Comparison of ENCODE assay signal across 23 cellular contexts in genomic region chr20:50237349-50237748, GRCh38. TPM values are rescaled to one million over a fixed set of nuclear protein-coding genes. Genes with fewer than 3 reads are reported as not detected.
DNase-seq lines count a peak whose midpoint lies in the region; ATAC-seq and TF ChIP-seq lines count a peak whose summit lies in the region.
"Had no signal": no experiment of that assay in that cellular context is flagged by ENCODE, and none has a peak within 500 bp of the region (broad histone marks: within the 10 kb centered on the region; RNA-seq: fewer than 3 reads in every experiment).

No MANE protein-coding gene starts in this region.

- H3K79me2 ChIP-seq in trophoblast cell (ENCODE audit: control insufficient read depth, insufficient read depth, low read length, poor library complexity): no peaks in the 10 kb centered on the region
- H3K79me2 ChIP-seq: parathyroid adenoma had no signal

- peak; percentile 42 for DNase-seq in ELR (ENCODE audit: low read depth)
- DNase-seq in Panc1 (ENCODE audit: low read depth, low spot score): no peak
- peak; percentile 83 for DNase-seq in foreskin melanocyte
- peak; percentile 94 to 96 for DNase-seq in trophoblast cell
- DNase-seq in MG63: no peak
- no peak for DNase-seq in AG08395 (ENCODE audit: low spot score)
- DNase-seq in activated T-cell treated with anti-CD3 and anti-CD28 coated beads, Interleukin-2, amount 50 U/mL, for 4 hours: no peak
- DNase-seq: activated CD8-positive, alpha-beta T cell treated with anti-CD3 and anti-CD28 coated beads, Interleukin-2, amount 10 ng/mL, durations not matched to agents 7 days and 5 days; activated effector memory CD4-positive, alpha-beta T cell treated with anti-CD3 and anti-CD28 coated beads, Interleukin-2, amount 50 U/mL, for 16 hours; activated naive CD8-positive, alpha-beta T cell treated with anti-CD3 and anti-CD28 coated beads for 36 hours; CD4-positive, CD25-positive, alpha-beta regulatory T cell; dermis blood vessel endothelial cell; NCI-H1092; NCI-H187; NCI-H2171 treated with DMSO at 0.1 percent for 48 hours; NCI-H510A treated with DMSO at 0.1 percent for 48 hours; spleen; T-helper 2 cell; upper lobe of left lung had no signal

- H3K4me3 Mint-ChIP-seq in activated T-cell treated with anti-CD3 and anti-CD28 coated beads, Interleukin-2, amount 50 U/mL, for 4 hours: no peak overlapping the region
- H3K4me3 Mint-ChIP-seq: activated CD8-positive, alpha-beta T cell treated with anti-CD3 and anti-CD28 coated beads, Interleukin-2, amount 10 ng/mL, durations not matched to agents 7 days and 5 days; activated naive CD8-positive, alpha-beta T cell treated with anti-CD3 and anti-CD28 coated beads for 36 hours; CD4-positive, CD25-positive, alpha-beta regulatory T cell; central memory CD8-positive, alpha-beta T cell; nephron had no signal

- no peak overlapping the region for H3K18ac ChIP-seq in trophoblast cell (ENCODE audit: low read length)

- no peak overlapping the region for H3K4me2 ChIP-seq in trophoblast cell (ENCODE audit: low read length)

- H3K4me1 Mint-ChIP-seq in activated T-cell treated with anti-CD3 and anti-CD28 coated beads, Interleukin-2, amount 50 U/mL, for 4 hours (ENCODE audit: low read depth): no peaks in the 10 kb centered on the region
- H3K4me1 Mint-ChIP-seq: central memory CD8-positive, alpha-beta T cell; nephron had no signal

- CTCF ChIA-PET in Panc1 (lab: Charles Lee): interaction anchor here (0.6 kb wide), 1 partner anchor 220 kb away, joined by 3 read pairs; no protein-coding TSS in a partner anchor

- H4K91ac ChIP-seq in trophoblast cell (ENCODE audit: low read depth, low read length): peak overlapping the region; percentile 32

- no peak overlapping the region for H2AFZ ChIP-seq in trophoblast cell (ENCODE audit: insufficient read depth, low read length, poor library complexity)
- H2AFZ ChIP-seq: parathyroid adenoma had no signal

- peaks cover 21% of the 10 kb centered on the region for H3K79me1 ChIP-seq in trophoblast cell (ENCODE audit: low read length)

- peak; percentile 56 for ATAC-seq in Panc1
- no peak for ATAC-seq in activated T-cell treated with anti-CD3 and anti-CD28 coated beads, Interleukin-2, amount 50 U/mL, for 4 hours
- ATAC-seq: activated CD8-positive, alpha-beta T cell treated with anti-CD3 and anti-CD28 coated beads, Interleukin-2, amount 10 ng/mL, durations not matched to agents 7 days and 5 days; SK-N-SH treated with all-trans-retinoic acid at 6 μM for 48 hours had no signal

- peak overlapping the region; percentile 46 for H2BK120ac ChIP-seq in trophoblast cell (ENCODE audit: insufficient read depth, low read length, poor library complexity)

- H2BK12ac ChIP-seq in trophoblast cell (ENCODE audit: low read length): peak overlapping the region; percentile 56

- intact Hi-C loops in Panc1 (cut with micrococcal nuclease; ENCODE audit: unreplicated experiment): no loop called here

- in situ Hi-C loops in Panc1 (cut with HindIII; ENCODE audit: low pct_unique_long_range_greater_than_20kb, low sequenced_read_pairs): no loop called here

- H3K4ac ChIP-seq in trophoblast cell (ENCODE audit: low read depth, low read length): no peak overlapping the region

- peak overlapping the region; percentile 27 for H3K14ac ChIP-seq in trophoblast cell (ENCODE audit: low read length)

- TF ChIP-seq CTCF in Panc1 (IDR thresholded peaks at IDR 0.05): no peak

- no TSS peak for BruUV-seq in Panc1 (replicated peaks; lab: Mats Ljungman, UMichigan)

- POLR2A ChIA-PET in Panc1 (lab: Charles Lee): no interaction called here

- no peaks in the 10 kb centered on the region for H3K9me3 Mint-ChIP-seq in activated T-cell treated with anti-CD3 and anti-CD28 coated beads, Interleukin-2, amount 50 U/mL, for 4 hours
- H3K9me3 Mint-ChIP-seq: activated naive CD8-positive, alpha-beta T cell treated with anti-CD3 and anti-CD28 coated beads for 36 hours; central memory CD8-positive, alpha-beta T cell; nephron had no signal

- H4K8ac ChIP-seq in trophoblast cell (ENCODE audit: low read depth, low read length): peak overlapping the region; percentile 17

- no peak overlapping the region for H3K9ac ChIP-seq in trophoblast cell (ENCODE audit: low read length)
- H3K9ac ChIP-seq: parathyroid adenoma had no signal

- H3K27me3 Mint-ChIP-seq in activated T-cell treated with anti-CD3 and anti-CD28 coated beads, Interleukin-2, amount 50 U/mL, for 4 hours (ENCODE audit: low read depth): no peaks in the 10 kb centered on the region
- H3K27me3 Mint-ChIP-seq: activated naive CD8-positive, alpha-beta T cell treated with anti-CD3 and anti-CD28 coated beads for 36 hours had no signal

- H3K27me3 ChIP-seq in Panc1 (ENCODE audit: control insufficient read depth, insufficient read depth, low read length): no peaks in the 10 kb centered on the region
- no peaks in the 10 kb centered on the region for H3K27me3 ChIP-seq in trophoblast cell (ENCODE audit: insufficient read depth, low read length)
- H3K27me3 ChIP-seq in MG63: no peaks in the 10 kb centered on the region
- H3K27me3 ChIP-seq: upper lobe of left lung had no signal

- H3K23ac ChIP-seq in trophoblast cell (ENCODE audit: low read length): no peak overlapping the region

- H3K4me3 ChIP-seq in Panc1 (ENCODE audit: low read depth in 2 of 2, low read length in 2 of 2) (no peak overlapping the region), trophoblast cell (ENCODE audit: low read depth, low read length) (no peak overlapping the region), MG63 (no peak overlapping the region)
- H3K4me3 ChIP-seq: spleen, upper lobe of left lung had no signal

- H3K4me1 ChIP-seq in Panc1 (ENCODE audit: control insufficient read depth, insufficient read depth, low read length) (no peaks in the 10 kb centered on the region; the same call in 1 of the 2 replicates), trophoblast cell (ENCODE audit: control insufficient read depth in 1 of 2, insufficient read depth in 2 of 2, low read length in 2 of 2) (peaks cover 14 to 26% of the 10 kb centered on the region in 2 experiments)
- H3K4me1 ChIP-seq: parathyroid adenoma had no signal

- no peaks in the 10 kb centered on the region for H3K36me3 Mint-ChIP-seq in activated T-cell treated with anti-CD3 and anti-CD28 coated beads, Interleukin-2, amount 50 U/mL, for 4 hours (ENCODE audit: insufficient read depth)
- H3K36me3 Mint-ChIP-seq: activated naive CD8-positive, alpha-beta T cell treated with anti-CD3 and anti-CD28 coated beads for 36 hours; CD4-positive, CD25-positive, alpha-beta regulatory T cell had no signal

- H4K12ac ChIP-seq in trophoblast cell (ENCODE audit: low read depth, low read length): no peak overlapping the region

- no peaks in the 10 kb centered on the region for H3K9me3 ChIP-seq in Panc1 (ENCODE audit: control insufficient read depth, insufficient read depth, low read depth, low read length)
- H3K9me3 ChIP-seq in trophoblast cell (ENCODE audit: insufficient read depth, low read depth, low read length): no peaks in the 10 kb centered on the region
- no peaks in the 10 kb centered on the region; the same call in 1 of the 2 replicates for H3K9me3 ChIP-seq in MG63
- H3K9me3 ChIP-seq: spleen, upper lobe of left lung had no signal

- no CpG with 5 or more reads among the region's 4 CpGs for WGBS in trophoblast cell (ENCODE audit: extremely low coverage, insufficient coverage, insufficient read length)

- no peak overlapping the region for H2AK5ac ChIP-seq in trophoblast cell (ENCODE audit: low read length)

- H2BK5ac ChIP-seq in trophoblast cell (ENCODE audit: low read depth, low read length, poor library complexity): no peak overlapping the region

- H3K36me3 ChIP-seq in Panc1 (ENCODE audit: control insufficient read depth, insufficient read depth, low read length): no peaks in the 10 kb centered on the region
- H3K36me3 ChIP-seq in trophoblast cell (ENCODE audit: control insufficient read depth in 1 of 2, insufficient read depth in 2 of 2, low read length in 2 of 2): no peaks in the 10 kb centered on the region
- H3K36me3 ChIP-seq in MG63: no peaks in the 10 kb centered on the region
- H3K36me3 ChIP-seq: spleen, upper lobe of left lung had no signal

- no peak overlapping the region for H3K27ac ChIP-seq in Panc1 (ENCODE audit: low read length)
- no peak overlapping the region for H3K27ac ChIP-seq in trophoblast cell (ENCODE audit: low read depth, low read length)
- H3K27ac ChIP-seq: parathyroid adenoma, spleen, upper lobe of left lung had no signal

RNA-seq across cellular contexts. Expression of gene CEBPB, which starts 46.7 kb away (rescaled TPM):
- 52.1 TPM for total RNA-seq in Panc1 (2021; ENCODE audit: unreplicated experiment)
- 80.9 TPM for polyA plus RNA-seq in Panc1 (2012; ENCODE audit: insufficient read length)
- polyA plus RNA-seq in trophoblast cell (2013): 167 and 177 TPM in 2 replicates
- total RNA-seq in MG63 (2014; rRNA removed; shearing (Covaris generic); ENCODE audit: low replicate concordance): 22.5 and 46.5 TPM in 2 replicates
- 10 to 100 TPM; 32.8 to 36.6 (median 35.2) TPM for total RNA-seq in activated T-cell treated with anti-CD3 and anti-CD28 coated beads, Interleukin-2, amount 50 U/mL, for 4 hours

Comparison
In these comparisons a context has a peak if more than half of its experiments do, and no peak if none do; other contexts are left out.
1. DNase-seq: peak in ELR (single experiment), foreskin melanocyte (single experiment) and trophoblast cell (2 of 2); none in Panc1 (single experiment), MG63 (single experiment), AG08395 (single experiment) and activated T-cell treated with anti-CD3 and anti-CD28 coated beads, Interleukin-2, amount 50 U/mL, for 4 hours (single experiment).